1 cellular context compared by ENCODE assay signal in genomic region chr2:197838036-197838435, GRCh38.
TF ChIP-seq lines count a peak whose summit lies in the region.

No MANE protein-coding gene starts in this region.

TF ChIP-seq in WTC11, 78 proteins besides CTCF, POLR2A, EP300 and RAD21 (continued from another document):
- no peak for TF ChIP-seq IRF1 (CRISPR knock-in tag; IDR thresholded peaks at IDR 0.05)
- no peak for TF ChIP-seq SP1 (CRISPR knock-in tag; conservative IDR thresholded peaks at IDR 0.05)
- no peak for TF ChIP-seq EMX1 (CRISPR knock-in tag; IDR thresholded peaks at IDR 0.05)
- TF ChIP-seq SMAD3 (CRISPR knock-in tag; IDR thresholded peaks at IDR 0.05; ENCODE audit: borderline replicate concordance), result no peak
- no peak for TF ChIP-seq TP53 (CRISPR knock-in tag; IDR thresholded peaks at IDR 0.05)
- no peak for TF ChIP-seq ZNF423 (CRISPR knock-in tag; IDR thresholded peaks at IDR 0.05)
- no peak for TF ChIP-seq ZNF396 (CRISPR knock-in tag; IDR thresholded peaks at IDR 0.05; ENCODE audit: borderline replicate concordance)
- TF ChIP-seq NFE2L1 (CRISPR knock-in tag; IDR thresholded peaks at IDR 0.05), result no peak
- no peak for TF ChIP-seq NR2C2 (CRISPR knock-in tag; IDR thresholded peaks at IDR 0.05)
- no peak for TF ChIP-seq ZNF512 (CRISPR knock-in tag; IDR thresholded peaks at IDR 0.05; ENCODE audit: borderline replicate concordance)
- TF ChIP-seq ZNF263 (CRISPR knock-in tag; IDR thresholded peaks at IDR 0.05; ENCODE audit: low read depth), result no peak
- TF ChIP-seq ZNF121 (CRISPR knock-in tag; IDR thresholded peaks at IDR 0.05), result no peak
- no peak for TF ChIP-seq SOX15 (CRISPR knock-in tag; IDR thresholded peaks at IDR 0.05)
